Comparison of ENCODE assay signal across 8 cellular contexts in the genomic region with DNA sequence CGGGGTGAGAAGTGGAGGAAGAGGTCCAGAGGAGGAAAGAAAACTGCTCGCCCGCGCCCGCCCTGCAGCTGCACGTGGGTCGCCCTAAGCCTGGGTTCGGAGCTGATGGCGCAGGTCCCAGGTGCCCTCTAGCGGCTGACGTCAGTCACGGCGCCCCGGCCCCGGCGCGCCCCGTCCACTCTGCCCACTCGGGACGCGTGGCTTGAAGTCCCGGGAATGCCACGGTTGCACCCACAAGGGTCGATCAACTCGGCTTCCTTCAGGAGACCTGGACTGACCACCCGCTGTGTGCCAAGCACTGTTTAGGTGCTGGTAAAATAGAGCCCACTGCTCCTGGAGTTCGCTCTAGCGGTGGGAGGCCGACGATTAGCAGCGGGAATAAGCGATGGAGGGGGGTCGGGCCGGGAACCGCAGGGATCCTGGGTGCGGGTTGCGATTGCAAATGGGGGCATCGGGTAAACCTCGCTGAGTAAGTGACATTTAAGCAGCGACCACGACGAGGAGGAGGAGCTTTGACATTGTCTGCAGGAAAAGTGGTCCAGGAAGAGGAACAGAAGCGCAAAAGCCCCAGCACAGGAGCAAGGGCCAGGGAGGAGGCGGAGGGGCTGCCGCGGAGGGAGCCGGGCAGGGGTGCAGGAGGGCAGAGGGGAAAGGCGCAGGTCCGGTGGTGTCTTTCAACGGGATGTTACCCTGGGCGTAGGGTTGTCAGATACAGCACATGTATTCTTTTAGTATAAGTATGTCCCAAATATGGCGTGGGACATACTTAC. TPM values are rescaled to one million over a fixed set of nuclear protein-coding genes. Genes with fewer than 3 reads are reported as not detected.
A peak's percentile ranks its signal among the peaks of the same experiment; 100 is the strongest.
DNase-seq lines count a peak whose midpoint lies in the region; ATAC-seq, FAIRE-seq and TF ChIP-seq lines count a peak whose summit lies in the region.

No MANE protein-coding gene starts in this region.

- H3K36me3 Mint-ChIP-seq in activated naive CD4-positive, alpha-beta T cell treated with anti-CD3 and anti-CD28 coated beads, Interleukin-2, amount 50 U/mL, for 24 hours, result no peaks in the 10 kb centered on the region

- DNase-seq in Daoy (ENCODE audit: low read depth) (peak; percentile 90), LoVo (ENCODE audit: low spot score) (peak; percentile 84), SK-MEL-5 (ENCODE audit: low read depth, low spot score) (peak; percentile 85), Right ventricle myocardium superior (peak; percentile 90), pancreas (peak; percentile 77 to 94 (median 86))

- peak overlapping the region; percentile 91 for H3K4me3 Mint-ChIP-seq in activated naive CD4-positive, alpha-beta T cell treated with anti-CD3 and anti-CD28 coated beads, Interleukin-2, amount 50 U/mL, for 24 hours

- H3K4me1 Mint-ChIP-seq in activated naive CD4-positive, alpha-beta T cell treated with anti-CD3 and anti-CD28 coated beads, Interleukin-2, amount 50 U/mL, for 24 hours, result peaks cover 46% of the 10 kb centered on the region

- H3K27me3 Mint-ChIP-seq in activated naive CD4-positive, alpha-beta T cell treated with anti-CD3 and anti-CD28 coated beads, Interleukin-2, amount 50 U/mL, for 24 hours, result no peaks in the 10 kb centered on the region

- H3K9me3 Mint-ChIP-seq in activated naive CD4-positive, alpha-beta T cell treated with anti-CD3 and anti-CD28 coated beads, Interleukin-2, amount 50 U/mL, for 24 hours, result no peaks in the 10 kb centered on the region

- peak overlapping the region; percentile 13 to 51 (median 28) for H3K4me3 ChIP-seq in pancreas
- H3K4me3 ChIP-seq in thymus (ENCODE audit: low read length), result peak overlapping the region; percentile 55

- WGBS in pancreas, 2 donors, result 8 to 9% methylated on average over 52 of the region's 52 CpGs
- 4% methylated on average over 52 of the region's 52 CpGs for WGBS in thymus

- in situ Hi-C loops in SK-MEL-5 (cut with HindIII; ENCODE audit: low pct_unique_long_range_greater_than_20kb, low sequenced_read_pairs), result no loop called here

- peak; percentile 49 for ATAC-seq in GM21825 (IDR thresholded peaks at IDR 0.05; ENCODE audit: unreplicated experiment)
- peak; percentile 73 for ATAC-seq in Right ventricle myocardium superior (ENCODE audit: poor library complexity)
- peak; percentile 56 to 82 (median 76) for ATAC-seq in pancreas

- H3K27ac Mint-ChIP-seq in activated naive CD4-positive, alpha-beta T cell treated with anti-CD3 and anti-CD28 coated beads, Interleukin-2, amount 50 U/mL, for 24 hours, result peak overlapping the region; percentile 77

- FAIRE-seq in pancreas (lab: Jason Lieb, UNC), result no peak

- H3K9me3 ChIP-seq in pancreas (no peaks in the 10 kb centered on the region), thymus (ENCODE audit: control insufficient read depth) (no peaks in the 10 kb centered on the region)

- peak; percentile 86 to 96 (median 93) for TF ChIP-seq CTCF in pancreas (IDR thresholded peaks at IDR 0.05)

- H3K36me3 ChIP-seq in pancreas (no peaks in the 10 kb centered on the region), thymus (ENCODE audit: control insufficient read depth, insufficient read depth) (no peaks in the 10 kb centered on the region)

- peak overlapping the region in 1 of 4 donors; percentile 39 for H3K27ac ChIP-seq in pancreas
- H3K27ac ChIP-seq in thymus (ENCODE audit: low read depth), result no peak overlapping the region

- H3K4me1 ChIP-seq in pancreas (peaks cover 0 to 8% (median 0%) of the 10 kb centered on the region in 3 donors), thymus (ENCODE audit: control insufficient read depth, insufficient read depth, low read length) (peaks cover 5% of the 10 kb centered on the region)

- H3K27me3 ChIP-seq in pancreas, result no peaks in the 10 kb centered on the region
- H3K27me3 ChIP-seq in thymus (ENCODE audit: control insufficient read depth, insufficient read depth), result no peaks in the 10 kb centered on the region

- intact Hi-C loops in Right ventricle myocardium superior (cut with DNase I) (loop anchor here (2.0 kb wide), 1 partner anchor 80 kb away; no protein-coding TSS in a partner anchor), pancreas (cut with DNase I) (loop anchor here (2.0 to 5.0 kb wide), 2 partner anchors 80 to 82 kb away; no protein-coding TSS in a partner anchor)

RNA-seq across cellular contexts. Expression of a gene that starts 5.1 kb away (rescaled TPM):
- total RNA-seq in Daoy (2014; rRNA removed; shearing (Covaris generic)), result 8.5 and 14.9 TPM in 2 replicates
- 11.4 and 12.6 TPM in 2 replicates for total RNA-seq in SK-MEL-5 (2014; rRNA removed; shearing (Covaris generic))
- 11.1 and 18.6 TPM in 2 replicates for polyA plus RNA-seq in SK-MEL-5 (2015; cell fraction: cytosol; rRNA removed)
- polyA plus RNA-seq in SK-MEL-5 (2015; cell fraction: nucleus; rRNA removed), result 59.4 and 73.3 TPM in 2 replicates
- 7.8 TPM for total RNA-seq in Right ventricle myocardium superior
- total RNA-seq in pancreas, result 1 to 10 TPM; 5.9 to 8.3 (median 6.8) TPM
- 10 to 100 TPM; 16.3 to 24.9 TPM for polyA plus RNA-seq in pancreas
- 18.8 TPM for polyA plus RNA-seq in thymus

RNA-seq across cellular contexts. Expression of a gene that starts 9.5 kb away (rescaled TPM):
- 86.9 and 97.0 TPM in 2 replicates for total RNA-seq in Daoy (2014; rRNA removed; shearing (Covaris generic))
- 98.9 and 111 TPM in 2 replicates for total RNA-seq in SK-MEL-5 (2014; rRNA removed; shearing (Covaris generic))
- polyA plus RNA-seq in SK-MEL-5 (2015; cell fraction: cytosol; rRNA removed), result 122 and 124 TPM in 2 replicates
- 589 and 596 TPM in 2 replicates for polyA plus RNA-seq in SK-MEL-5 (2015; cell fraction: nucleus; rRNA removed)
- total RNA-seq in Right ventricle myocardium superior, result 10.8 TPM
- total RNA-seq in pancreas, result 10 to 100 TPM in 2 of 6 donors, 1 to 10 TPM in 4; 7.7 to 10.7 (median 8.6) TPM
- polyA plus RNA-seq in pancreas, result 10 to 100 TPM; 24.9 to 35.9 TPM
- polyA plus RNA-seq in thymus, result 9.0 TPM

RNA-seq across cellular contexts. Expression of a gene that starts 48.3 kb away (rescaled TPM):
- total RNA-seq in Daoy (2014; rRNA removed; shearing (Covaris generic)), result 68.8 and 81.3 TPM in 2 replicates
- 127 and 133 TPM in 2 replicates for total RNA-seq in SK-MEL-5 (2014; rRNA removed; shearing (Covaris generic))
- 96.7 and 99.2 TPM in 2 replicates for polyA plus RNA-seq in SK-MEL-5 (2015; cell fraction: cytosol; rRNA removed)
- 17.7 and 21.0 TPM in 2 replicates for polyA plus RNA-seq in SK-MEL-5 (2015; cell fraction: nucleus; rRNA removed)
- 36.0 TPM for total RNA-seq in Right ventricle myocardium superior
- total RNA-seq in pancreas, result 10 to 100 TPM; 19.5 to 26.3 (median 23.8) TPM
- polyA plus RNA-seq in pancreas, result 10 to 100 TPM; 25.8 to 26.4 TPM
- 33.4 TPM for polyA plus RNA-seq in thymus

RNA-seq across cellular contexts. Expression of a gene that starts 48.3 kb away (rescaled TPM):
- total RNA-seq in Daoy (2014; rRNA removed; shearing (Covaris generic)), result 8.8 and 15.3 TPM in 2 replicates
- total RNA-seq in SK-MEL-5 (2014; rRNA removed; shearing (Covaris generic)), result 20.8 and 22.7 TPM in 2 replicates
- 42.5 and 49.5 TPM in 2 replicates for polyA plus RNA-seq in SK-MEL-5 (2015; cell fraction: cytosol; rRNA removed)
- polyA plus RNA-seq in SK-MEL-5 (2015; cell fraction: nucleus; rRNA removed), result 27.7 and 28.0 TPM in 2 replicates
- total RNA-seq in Right ventricle myocardium superior (21.3 TPM), pancreas (10 to 100 TPM in 4 of 6 donors, 1 to 10 TPM in 2; 7.9 to 18.2 (median 11.0) TPM)
- polyA plus RNA-seq in pancreas (10 to 100 TPM in 1 of 2 donors, 1 to 10 TPM in 1; 3.3 to 10.2 TPM), thymus (8.3 TPM)
